25 cellular contexts compared by ENCODE assay signal in genomic region chr5:56518820-56519219, GRCh38.
"Had no signal": no experiment of that assay in that cellular context is flagged by ENCODE, and none has a peak within 500 bp of the region (broad histone marks: within the 10 kb centered on the region; RNA-seq: fewer than 3 reads in every experiment).

No MANE protein-coding gene starts in this region.

- H3K27me3 ChIP-seq: esophagus squamous epithelium, heart right ventricle, left lung, right lobe of liver, thyroid gland had no signal

- H3K27ac ChIP-seq: coronary artery, heart right ventricle, left lung, parathyroid adenoma, right lobe of liver, stomach had no signal

- H3K36me3 ChIP-seq: esophagus squamous epithelium, heart right ventricle, left lung, right lobe of liver, stomach, thyroid gland had no signal

- DNase-seq: dermis blood vessel endothelial cell; effector memory CD4-positive, alpha-beta T cell; esophagus squamous epithelium; foreskin melanocyte; glutamatergic neuron; heart right ventricle; hippocampal formation; left cardiac atrium; left lung; mesendoderm; natural killer cell; right lobe of liver; stimulated activated CD4-positive, alpha-beta T cell treated with anti-CD3 and anti-CD28 coated beads, Interleukin-12 subunit alpha, Interleukin-12 subunit beta, amount 100 ng/mL, for 4 hours; stimulated activated CD4-positive, alpha-beta T cell treated with anti-CD3 and anti-CD28 coated beads, Interleukin-1b, Interleukin-23, amount 100 ng/mL, for 48 hours; stimulated activated CD4-positive, alpha-beta T cell treated with anti-CD3 and anti-CD28 coated beads, Interleukin-4, amount 100 ng/mL, for 1 hour; stimulated activated CD8-positive, alpha-beta memory T cell treated with anti-CD3 and anti-CD28 coated beads, Interleukin-4, amount 100 ng/mL, for 48 hours; stimulated activated naive CD4-positive, alpha-beta T cell treated with Interleukin-2 at 50 U/mL for 16 hours; stomach; thyroid gland had no signal

- ATAC-seq: heart right ventricle, left cardiac atrium, left lung, natural killer cell, right lobe of liver had no signal

- H3K4me2 ChIP-seq: smooth muscle cell had no signal

- H3K36me3 Mint-ChIP-seq: natural killer cell had no signal

- H3K9ac ChIP-seq: parathyroid adenoma had no signal

- H3K4me1 Mint-ChIP-seq: natural killer cell had no signal

- H3K4me3 Mint-ChIP-seq: natural killer cell, neural crest cell, type B pancreatic cell had no signal

- H3K9me3 ChIP-seq: esophagus squamous epithelium, heart right ventricle, left lung, right lobe of liver, stomach, thyroid gland had no signal

- H3K9me3 Mint-ChIP-seq: natural killer cell, neural crest cell, type B pancreatic cell had no signal

- H3K27ac Mint-ChIP-seq: natural killer cell, progenitor cell of endocrine pancreas, type B pancreatic cell had no signal

- H3K4me3 ChIP-seq: coronary artery, esophagus squamous epithelium, heart right ventricle, left lung, right lobe of liver, smooth muscle cell, stomach, thyroid gland had no signal

- H3K27me3 Mint-ChIP-seq: type B pancreatic cell had no signal
